ENCODE assay signal across 8 cellular contexts in the genomic region with DNA sequence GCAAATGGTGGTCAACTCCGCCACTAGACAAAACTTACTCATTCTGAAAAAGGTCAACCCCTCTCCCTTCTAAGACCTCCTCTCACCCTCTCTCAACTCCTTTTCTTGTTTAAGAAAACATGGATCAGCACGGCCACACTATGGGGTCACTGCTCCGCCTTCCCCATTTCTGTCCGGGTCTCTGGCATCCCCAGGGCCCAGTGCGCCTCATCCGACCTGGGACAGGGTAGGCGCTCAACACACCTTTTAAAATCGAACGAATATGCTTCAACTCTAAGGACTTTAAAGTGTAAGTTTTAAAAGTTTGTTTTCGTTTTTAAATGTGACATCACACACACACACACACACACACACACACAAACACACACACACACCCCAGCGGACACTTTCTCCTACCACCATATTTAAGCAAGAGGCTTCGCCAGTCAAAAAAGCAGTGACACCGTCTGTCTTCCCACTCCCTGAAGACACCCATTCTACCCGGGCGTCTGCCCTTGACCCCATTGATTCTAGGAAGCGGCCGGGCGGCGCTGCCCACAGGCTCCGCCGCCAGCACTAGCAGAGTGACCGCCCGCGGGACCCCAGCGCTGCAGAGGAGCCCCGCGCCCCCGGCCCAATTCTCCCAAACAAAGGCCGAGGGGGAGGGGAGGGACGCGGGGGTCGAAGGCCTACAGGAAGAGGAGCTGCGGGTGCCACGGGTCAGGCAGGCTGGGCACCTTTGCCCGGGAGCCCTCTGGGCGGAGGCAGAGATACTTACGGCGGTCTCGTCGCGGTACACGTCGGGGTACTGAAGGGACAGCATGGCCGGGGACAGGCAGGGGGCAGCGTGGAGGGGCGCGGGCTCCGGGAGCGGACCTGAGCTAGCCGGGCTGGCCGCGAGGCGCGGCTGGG. TPM values are rescaled to one million over a fixed set of nuclear protein-coding genes. Genes with fewer than 3 reads are reported as not detected.
DNase-seq lines count a peak whose midpoint lies in the region; ATAC-seq and TF ChIP-seq lines count a peak whose summit lies in the region.

No MANE protein-coding gene starts in this region.

- H3K27ac ChIP-seq in DND-41 (ENCODE audit: low read length) = peak overlapping the region; percentile 76
- peak overlapping the region; percentile 45 for H3K27ac ChIP-seq in caudate nucleus (ENCODE audit: low read depth, low read length)
- H3K27ac ChIP-seq in layer of hippocampus (ENCODE audit: low read depth, low read length) = peak overlapping the region; percentile 17

- peaks cover 59% of the 10 kb centered on the region for H3K79me2 ChIP-seq in DND-41 (ENCODE audit: insufficient read depth, low read length)

- TF ChIP-seq CTCF in DND-41 (IDR thresholded peaks at IDR 0.05; ENCODE audit: borderline replicate concordance, extremely low read depth, low read length, poor library complexity, severe bottlenecking) = no peak

- DNase-seq in DND-41 = peak; percentile 39
- peak; percentile 7 for DNase-seq in HS-27A (ENCODE audit: low read depth)
- DNase-seq in SK-MEL-5 (ENCODE audit: low read depth, low spot score) = peak; percentile 28
- peak in 4 of 61 donors; percentile 42 to 73 (median 56) for DNase-seq in caudate nucleus (lab: John Stamatoyannopoulos, UW)
- DNase-seq in stimulated activated CD8-positive, alpha-beta memory T cell treated with anti-CD3 and anti-CD28 coated beads, Interleukin-15, amount 100 ng/mL, for 4 hours (ENCODE audit: low read depth in 2 of 2) = peak; percentile 1 to 2
- no peak for DNase-seq in HK-2 (ENCODE audit: unreplicated experiment)

- peak overlapping the region; percentile 82 for H2AFZ ChIP-seq in DND-41 (ENCODE audit: low read depth, low read length)

- peaks cover 38% of the 10 kb centered on the region for H4K20me1 ChIP-seq in DND-41 (ENCODE audit: insufficient read depth, low read length)

- peak overlapping the region; percentile 87 for H3K9ac ChIP-seq in DND-41 (ENCODE audit: low read depth, low read length)

- H3K9me3 ChIP-seq in DND-41 (ENCODE audit: insufficient read depth, low read length, severe bottlenecking) = no peaks in the 10 kb centered on the region

- H3K4me2 ChIP-seq in DND-41 (ENCODE audit: insufficient read depth, low read length) = peak overlapping the region; percentile 97

- ATAC-seq in DND-41 (ENCODE audit: insufficient read depth, low read depth) (peak; percentile 44), GM21360 (IDR thresholded peaks at IDR 0.05; ENCODE audit: unreplicated experiment) (peak; percentile 11)

- H3K27me3 ChIP-seq in DND-41 (ENCODE audit: insufficient read depth, low read length, poor library complexity) = no peaks in the 10 kb centered on the region
- H3K27me3 ChIP-seq in layer of hippocampus (ENCODE audit: control insufficient read depth, insufficient read depth, low read length) = no peaks in the 10 kb centered on the region

- H3K4me3 ChIP-seq in DND-41 (ENCODE audit: low read depth in 1 of 2, low read length in 2 of 2) = peak overlapping the region; percentile 95 to 97

- in situ Hi-C loops in SK-MEL-5 (cut with HindIII; ENCODE audit: low pct_unique_long_range_greater_than_20kb, low sequenced_read_pairs) = no loop called here

- peaks cover 7% of the 10 kb centered on the region; the same call in 1 of the 2 replicates for H3K36me3 ChIP-seq in DND-41 (ENCODE audit: insufficient read depth, low read length)

- peaks cover 53% of the 10 kb centered on the region for H3K4me1 ChIP-seq in DND-41 (ENCODE audit: insufficient read depth, low read length)

RNA-seq across cellular contexts. Expression of a gene that starts 0.5 kb away (rescaled TPM):
- total RNA-seq in SK-MEL-5 (2014; rRNA removed; shearing (Covaris generic)) = 51.6 and 56.2 TPM in 2 replicates
- 86.6 and 120 TPM in 2 replicates for polyA plus RNA-seq in SK-MEL-5 (2015; cell fraction: cytosol; rRNA removed)
- 41.3 and 54.1 TPM in 2 replicates for polyA plus RNA-seq in SK-MEL-5 (2015; cell fraction: nucleus; rRNA removed)

Comparison
In these comparisons a context has a peak if more than half of its experiments do, and no peak if none do; other contexts are left out.
1. H3K27ac ChIP-seq: peak in every context shown above with its lines; median percentile 76 in DND-41; 45 in caudate nucleus; 17 in layer of hippocampus.